11 cellular contexts compared by ENCODE assay signal in the genomic region with DNA sequence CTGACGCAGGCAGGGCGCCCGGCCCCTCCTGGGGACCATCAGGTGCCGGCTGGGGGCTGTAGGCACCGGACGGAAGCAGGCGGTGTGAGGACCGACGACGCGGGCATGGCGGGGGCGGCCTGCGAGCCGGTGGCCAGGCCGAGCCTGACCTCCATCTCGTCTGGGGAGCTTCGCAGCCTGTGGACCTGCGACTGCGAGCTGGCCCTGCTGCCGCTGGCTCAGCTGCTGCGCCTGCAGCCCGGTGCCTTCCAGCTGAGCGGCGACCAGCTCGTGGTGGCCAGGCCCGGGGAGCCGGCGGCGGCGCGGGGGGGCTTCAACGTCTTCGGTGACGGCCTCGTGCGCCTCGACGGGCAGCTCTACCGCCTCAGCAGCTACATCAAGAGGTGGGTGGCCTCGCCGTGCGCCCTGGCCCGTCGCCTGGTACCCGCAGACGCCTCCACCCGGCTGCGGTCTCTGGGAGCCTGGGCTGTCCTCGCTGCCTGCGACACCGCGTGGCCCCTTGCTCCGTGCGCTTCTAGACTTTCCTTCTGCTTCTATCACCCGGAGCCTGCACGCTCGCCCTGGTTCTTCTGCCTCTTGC. TPM values are rescaled to one million over a fixed set of nuclear protein-coding genes. Genes with fewer than 3 reads are reported as not detected.
DNase-seq lines count a peak whose midpoint lies in the region; ATAC-seq, FAIRE-seq and TF ChIP-seq lines count a peak whose summit lies in the region.
"Had no signal": no experiment of that assay in that cellular context is flagged by ENCODE, and none has a peak within 500 bp of the region (broad histone marks: within the 10 kb centered on the region; RNA-seq: fewer than 3 reads in every experiment).

No MANE protein-coding gene starts in this region.

- WGBS in A549 (ENCODE audit: missing lambda C conversion rate): 100% methylated on average over 4 of the region's 58 CpGs
- 10 to 18% methylated on average over 54 to 58 of the region's 58 CpGs for WGBS in heart right ventricle, 2 donors

- H3K4me1 ChIP-seq in A549 (no peaks in the 10 kb centered on the region), heart right ventricle (peaks cover 12 to 46% (median 26%) of the 10 kb centered on the region in 9 donors), osteoblast (ENCODE audit: insufficient read depth, low read length) (peaks cover 25% of the 10 kb centered on the region)

- no peaks in the 10 kb centered on the region for H3K36me3 Mint-ChIP-seq in activated naive CD8-positive, alpha-beta T cell treated with anti-CD3 and anti-CD28 coated beads for 36 hours

- peaks cover 6% of the 10 kb centered on the region for H4K20me1 ChIP-seq in osteoblast (ENCODE audit: insufficient read depth, low read length)

- no peak for FAIRE-seq in A549 (lab: Jason Lieb, UNC)
- FAIRE-seq in D721Med (lab: Jason Lieb, UNC): no peak

- no peak for TF ChIP-seq EP300 in A549 (IDR thresholded peaks at IDR 0.05)

- H3K36me3 ChIP-seq in heart right ventricle: no peaks in the 10 kb centered on the region
- H3K36me3 ChIP-seq in osteoblast (ENCODE audit: insufficient read depth, low read length): peaks cover 13% of the 10 kb centered on the region

- TF ChIP-seq POLR2A in A549 (IDR thresholded peaks at IDR 0.05; ENCODE audit: low read length): no peak

- H3K27me3 Mint-ChIP-seq in activated naive CD8-positive, alpha-beta T cell treated with anti-CD3 and anti-CD28 coated beads for 36 hours: peaks cover 69% of the 10 kb centered on the region

- no peaks in the 10 kb centered on the region for H3K4me1 Mint-ChIP-seq in activated naive CD8-positive, alpha-beta T cell treated with anti-CD3 and anti-CD28 coated beads for 36 hours

- H3K27ac ChIP-seq in A549: peak overlapping the region in 1 of 2 experiments; percentile 73; a peak in 3 of 6 replicates
- peak overlapping the region; percentile 13 to 86 (median 76) for H3K27ac ChIP-seq in heart right ventricle
- peak overlapping the region; percentile 89 for H3K27ac ChIP-seq in osteoblast (ENCODE audit: low read depth, low read length)
- H3K27ac ChIP-seq: C4-2B had no signal

- no peak overlapping the region for H2AFZ ChIP-seq in osteoblast (ENCODE audit: low read length)

- no peak overlapping the region for H3K4me3 Mint-ChIP-seq in activated naive CD8-positive, alpha-beta T cell treated with anti-CD3 and anti-CD28 coated beads for 36 hours

- H3K4me2 ChIP-seq in A549 (peak overlapping the region; percentile 84), osteoblast (ENCODE audit: insufficient read depth, low read length) (peak overlapping the region; percentile 79)

- peaks cover 46% of the 10 kb centered on the region for H3K79me2 ChIP-seq in osteoblast (ENCODE audit: insufficient read depth, low read length)

- ATAC-seq in A549 (peak in 1 of 2 experiments; percentile 44; a peak in 3 of 6 replicates), heart right ventricle (peak in 7 of 8 donors; percentile 2 to 54 (median 31)), HG03175 (IDR thresholded peaks at IDR 0.05; ENCODE audit: unreplicated experiment) (no peak), HG02610 (IDR thresholded peaks at IDR 0.05; ENCODE audit: unreplicated experiment) (no peak)

- H3K9me3 ChIP-seq in A549: no peaks in the 10 kb centered on the region
- H3K9me3 ChIP-seq in heart right ventricle: no peaks in the 10 kb centered on the region
- no peaks in the 10 kb centered on the region for H3K9me3 ChIP-seq in osteoblast (ENCODE audit: low read depth, low read length)

- H3K4me3 ChIP-seq in A549 (peak overlapping the region; percentile 40), heart right ventricle (peak overlapping the region; percentile 5 to 58 (median 54)), osteoblast (ENCODE audit: insufficient read depth, low read length) (peak overlapping the region; percentile 77)

- H3K9me3 Mint-ChIP-seq in activated naive CD8-positive, alpha-beta T cell treated with anti-CD3 and anti-CD28 coated beads for 36 hours: no peaks in the 10 kb centered on the region

- H3K27ac Mint-ChIP-seq in activated naive CD8-positive, alpha-beta T cell treated with anti-CD3 and anti-CD28 coated beads for 36 hours: no peak overlapping the region
- H3K27ac Mint-ChIP-seq: activated T-cell treated with anti-CD3 and anti-CD28 coated beads, Interleukin-2, amount 50 U/mL, for 72 hours had no signal

- intact Hi-C loops in heart right ventricle (cut with DNase I): loop anchor here in 1 of 10 donors (5.0 kb wide), 1 partner anchor 39 kb away; no protein-coding TSS in a partner anchor

- DNase-seq in A549 (ENCODE audit: low read depth in 1 of 2, low spot score in 1 of 2): no peak
- peak; percentile 20 for DNase-seq in activated naive CD8-positive, alpha-beta T cell treated with anti-CD3 and anti-CD28 coated beads for 36 hours
- DNase-seq in heart right ventricle: peak in 1 of 2 donors; percentile 29
- peak; percentile 55 for DNase-seq in osteoblast (ENCODE audit: insufficient read length, low spot score, missing footprints)
- no peak for DNase-seq in D721Med (ENCODE audit: insufficient read length, low spot score)
- DNase-seq in NCI-H1092 treated with DMSO at 0.1 percent for 48 hours (lab: John Stamatoyannopoulos, UW): no peak

- POLR2A ChIA-PET in A549 (lab: Yijun Ruan, JAX): no interaction called here

- no peak for TF ChIP-seq RAD21 in A549 (conservative IDR thresholded peaks at IDR 0.05 in 1 of 2, IDR thresholded peaks at IDR 0.05 in 1 of 2)

- CTCF ChIA-PET in A549 (lab: Yijun Ruan, JAX): no interaction called here

- TF ChIP-seq CTCF in A549 (IDR thresholded peaks at IDR 0.05): no peak
- no peak for TF ChIP-seq CTCF in heart right ventricle (IDR thresholded peaks at IDR 0.05)
- no peak for TF ChIP-seq CTCF in osteoblast (IDR thresholded peaks at IDR 0.05; ENCODE audit: extremely low read depth, low read depth, low read length)
- no peak for TF ChIP-seq CTCF in D721Med (IDR thresholded peaks at IDR 0.05; ENCODE audit: insufficient read depth, missing control alignments)

- H3K27me3 ChIP-seq in heart right ventricle (peaks cover 0 to 56% (median 17%) of the 10 kb centered on the region in 7 donors), osteoblast (ENCODE audit: insufficient read depth, low read length) (no peaks in the 10 kb centered on the region)

TF ChIP-seq in A549, 52 proteins besides CTCF, POLR2A, EP300 and RAD21:
- TF ChIP-seq TFCP2L1 (CRISPR knock-in tag; IDR thresholded peaks at IDR 0.05): no peak
- no peak for TF ChIP-seq HOXB5 (CRISPR knock-in tag; IDR thresholded peaks at IDR 0.05)
- TF ChIP-seq SMC3 (IDR thresholded peaks at IDR 0.05): no peak
- no peak for TF ChIP-seq MYC (IDR thresholded peaks at IDR 0.05; ENCODE audit: borderline replicate concordance, low read length)
- TF ChIP-seq JUN (IDR thresholded peaks at IDR 0.05): no peak

RNA-seq across cellular contexts. Expression of gene MEDAG, which starts 0.4 kb away (rescaled TPM):
- polyA plus RNA-seq in A549 (2011; rRNA removed): 0.05 TPM in 1 of 2 replicates, not detected in the other
- not detected in 2 replicates for polyA plus RNA-seq in A549 (2012; cell fraction: cytosol; rRNA removed)
- polyA plus RNA-seq in A549 (2012; cell fraction: nucleus; rRNA removed): not detected in 2 replicates
- polyA plus RNA-seq in A549 (2017; fragmentation: RNase III; extraction: RNeasy Plus Mini Kit Qiagen cat#74134 plus additional on column Dnase treatment): 0.05 to 0.21 TPM (median 0.09 TPM) in 3 replicates
- not detected in 2 replicates for polyA minus RNA-seq in A549 (2011; rRNA and poly(A)+ RNA removed)
- total RNA-seq in activated naive CD8-positive, alpha-beta T cell treated with anti-CD3 and anti-CD28 coated beads for 36 hours: not detected
- total RNA-seq in heart right ventricle: 10 to 100 TPM in 1 of 10 donors, 1 to 10 TPM in 9; 3.2 to 22.1 (median 5.5) TPM
- polyA plus RNA-seq in heart right ventricle: 10 to 100 TPM in 1 of 2 donors, 1 to 10 TPM in 1; 6.1 to 10.2 TPM
- total RNA-seq in osteoblast: 46.7 and 96.1 TPM in 2 replicates

RNA-seq across cellular contexts. Expression of gene TEX26, which starts 26.0 kb away (rescaled TPM):
- polyA plus RNA-seq in A549 (2011; rRNA removed) (not detected in 2 replicates), A549 (2017; fragmentation: RNase III; extraction: RNeasy Plus Mini Kit Qiagen cat#74134 plus additional on column Dnase treatment) (not detected in 3 replicates), heart right ventricle (not detected)
- polyA plus RNA-seq in A549 (2012; cell fraction: cytosol; rRNA removed): not detected in 2 replicates
- polyA plus RNA-seq in A549 (2012; cell fraction: nucleus; rRNA removed): not detected in 2 replicates
- polyA minus RNA-seq in A549 (2011; rRNA and poly(A)+ RNA removed): not detected in 2 replicates
- not detected for total RNA-seq in activated naive CD8-positive, alpha-beta T cell treated with anti-CD3 and anti-CD28 coated beads for 36 hours
- total RNA-seq in heart right ventricle (not detected), osteoblast (not detected in 2 replicates)
- total RNA-seq: activated T-cell treated with anti-CD3 and anti-CD28 coated beads, Interleukin-2, amount 50 U/mL, for 72 hours; glomerular endothelial cell had no signal

Comparison
In these comparisons a context has a peak if more than half of its experiments do, and no peak if none do; other contexts are left out.
1. ATAC-seq: peak in heart right ventricle (7 of 8); none in HG03175 (single experiment) and HG02610 (single experiment).
2. DNase-seq: peak in activated naive CD8-positive, alpha-beta T cell treated with anti-CD3 and anti-CD28 coated beads for 36 hours (single experiment) and osteoblast (single experiment); none in A549 (0 of 2), D721Med (single experiment) and NCI-H1092 treated with DMSO at 0.1 percent for 48 hours (single experiment).
3. RNA of gene MEDAG, which starts 0.4 kb away (total RNA-seq): 46.7 to 96.1 TPM in osteoblast and 3.2 to 22.1 TPM in heart right ventricle; not detected in activated naive CD8-positive, alpha-beta T cell treated with anti-CD3 and anti-CD28 coated beads for 36 hours; every median in the first group is over 4 times any median in the second.
4. Peak in every context shown above with its lines, with median percentiles within 50 percentile points of each other: H3K4me3 ChIP-seq.